16 cellular contexts compared by ENCODE assay signal in the genomic region with DNA sequence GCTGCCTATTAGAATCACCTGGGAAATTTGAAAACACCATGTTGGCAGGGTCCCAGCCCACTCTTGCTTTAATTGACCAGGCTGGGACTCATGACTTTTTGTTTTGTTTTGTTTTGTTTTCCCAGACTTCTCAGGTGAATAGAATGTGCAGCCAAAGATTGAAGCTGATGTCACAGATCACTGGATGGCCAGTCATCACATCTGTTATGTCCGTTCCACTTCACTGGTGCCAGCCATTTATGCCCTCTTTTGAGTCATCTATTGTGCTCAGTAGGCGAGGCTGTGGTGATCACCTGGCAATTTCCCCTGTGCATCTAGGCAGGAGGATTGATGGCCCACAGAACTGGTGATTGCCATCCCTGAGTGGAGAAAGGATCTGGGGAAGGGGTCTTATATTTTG.
DNase-seq lines count a peak whose midpoint lies in the region; ATAC-seq, FAIRE-seq and TF ChIP-seq lines count a peak whose summit lies in the region.
"Had no signal": no experiment of that assay in that cellular context is flagged by ENCODE, and none has a peak within 500 bp of the region (broad histone marks: within the 10 kb centered on the region; RNA-seq: fewer than 3 reads in every experiment).

No MANE protein-coding gene starts in this region.

- 0 out of 22 replicates have a peak overlapping the region, but pooled peaks of 2 of the 11 experiments have one; percentile 6 to 20 for H3K27ac ChIP-seq in BLaER1 treated with 17β-estradiol and CSF1 and Interleukin-3, amounts not matched to agents 10 nM and 100 nM
- no peak overlapping the region for H3K27ac ChIP-seq in prostate gland
- H3K27ac ChIP-seq: body of pancreas had no signal

- peaks cover 0 to 15% (median 0%) of the 10 kb centered on the region in 11 experiments; a peak in 2 of 22 replicates for H3K9me3 ChIP-seq in BLaER1 treated with 17β-estradiol and CSF1 and Interleukin-3, amounts not matched to agents 10 nM and 100 nM (replicated peaks in 1 of 11)
- H3K9me3 ChIP-seq in prostate gland, result no peaks in the 10 kb centered on the region
- H3K9me3 ChIP-seq: body of pancreas had no signal

- H3K36me3 ChIP-seq in BLaER1 treated with 17β-estradiol and CSF1 and Interleukin-3, amounts not matched to agents 10 nM and 100 nM, result no peaks in the 10 kb centered on the region
- no peaks in the 10 kb centered on the region for H3K36me3 ChIP-seq in prostate gland

- no peak overlapping the region for H3K9ac ChIP-seq in BLaER1 treated with 17β-estradiol and CSF1 and Interleukin-3, amounts not matched to agents 10 nM and 100 nM

- intact Hi-C loops in prostate gland (cut with DNase I), result no loop called here

- no peak for FAIRE-seq in RCC 7860 (lab: Jason Lieb, UNC)

- H3K4me3 ChIP-seq in BLaER1 treated with 17β-estradiol and CSF1 and Interleukin-3, amounts not matched to agents 10 nM and 100 nM, result no peak overlapping the region
- no peak overlapping the region for H3K4me3 ChIP-seq in prostate gland
- H3K4me3 ChIP-seq: body of pancreas had no signal

- H3K4me1 ChIP-seq in BLaER1 treated with 17β-estradiol and CSF1 and Interleukin-3, amounts not matched to agents 10 nM and 100 nM, result peaks cover 0 to 33% (median 22%) of the 10 kb centered on the region in 10 experiments; a peak in 14 of 20 replicates
- no peaks in the 10 kb centered on the region for H3K4me1 ChIP-seq in prostate gland (replicated peaks)
- H3K4me1 ChIP-seq: body of pancreas had no signal

- DNase-seq in NCI-H1092 (lab: John Stamatoyannopoulos, UW) (peak; percentile 65), RCC 7860 (ENCODE audit: low spot score) (peak; percentile 41), CD1c-positive myeloid dendritic cell (ENCODE audit: extremely low spot score) (no peak), NCI-H226 (no peak), NCI-H82 treated with DMSO at 0.1 percent for 48 hours (lab: John Stamatoyannopoulos, UW; ENCODE audit: unreplicated experiment) (no peak), prostate gland (ENCODE audit: low spot score) (no peak)
- DNase-seq: activated CD8-positive, alpha-beta memory T cell treated with anti-CD3 and anti-CD28 coated beads, Interleukin-2, amount 10 ng/mL, durations not matched to agents 7 days and 5 days; activated naive CD4-positive, alpha-beta T cell treated with Interleukin-2 at 50 U/mL for 16 hours; body of pancreas; effector CD4-positive, alpha-beta T cell; foreskin melanocyte; NCI-H1436 treated with DMSO at 0.1 percent for 48 hours; SW 1271 had no signal

- ATAC-seq in GM18861 (IDR thresholded peaks at IDR 0.05; ENCODE audit: unreplicated experiment), result peak; percentile 57
- ATAC-seq: activated CD8-positive, alpha-beta memory T cell treated with anti-CD3 and anti-CD28 coated beads, Interleukin-2, amount 10 ng/mL, durations not matched to agents 7 days and 5 days; body of pancreas; Panc1 had no signal

- WGBS in prostate gland, result 86% methylated on average over 2 of the region's 2 CpGs

- no peaks in the 10 kb centered on the region for H4K20me1 ChIP-seq in BLaER1 treated with 17β-estradiol and CSF1 and Interleukin-3, amounts not matched to agents 10 nM and 100 nM

- H3K4me2 ChIP-seq in BLaER1 treated with 17β-estradiol and CSF1 and Interleukin-3, amounts not matched to agents 10 nM and 100 nM, result peak overlapping the region in 9 of 11 experiments; percentile 19 to 71 (median 49); a peak in 16 of 22 replicates

- no peaks in the 10 kb centered on the region for H3K27me3 ChIP-seq in BLaER1 treated with 17β-estradiol and CSF1 and Interleukin-3, amounts not matched to agents 10 nM and 100 nM
- H3K27me3 ChIP-seq in prostate gland (replicated peaks; ENCODE audit: insufficient read depth), result no peaks in the 10 kb centered on the region
- H3K27me3 ChIP-seq: body of pancreas had no signal

- no peak for TF ChIP-seq POLR2A in prostate gland (IDR thresholded peaks at IDR 0.05)

- no peak for TF ChIP-seq CTCF in prostate gland (IDR thresholded peaks at IDR 0.05)

Comparison
In these comparisons a context has a peak if more than half of its experiments do, and no peak if none do; other contexts are left out.
1. DNase-seq: peak in NCI-H1092 (single experiment) and RCC 7860 (single experiment); none in CD1c-positive myeloid dendritic cell (single experiment), NCI-H226 (single experiment), NCI-H82 treated with DMSO at 0.1 percent for 48 hours (single experiment) and prostate gland (single experiment).